Comparison of ENCODE assay signal across 15 cellular contexts in genomic region chr12:51318057-51318806, GRCh38. TPM values are rescaled to one million over a fixed set of nuclear protein-coding genes. Genes with fewer than 3 reads are reported as not detected.
DNase-seq lines count a peak whose midpoint lies in the region; ATAC-seq and TF ChIP-seq lines count a peak whose summit lies in the region.
"Not testable (repeated sequence)": the region's sequence is repeated elsewhere in the genome, so short reads cannot be mapped to it uniquely, and the experiment has no call there.
"Had no signal": no experiment of that assay in that cellular context is flagged by ENCODE, and none has a peak within 500 bp of the region (broad histone marks: within the 10 kb centered on the region; RNA-seq: fewer than 3 reads in every experiment).

No MANE protein-coding gene starts in this region.

- not testable (repeated sequence) for TF ChIP-seq POLR2A in HCT116 (IDR thresholded peaks at IDR 0.05; ENCODE audit: borderline replicate concordance, extremely low read depth, insufficient read depth, insufficient read length); Peyer's patch (IDR thresholded peaks at IDR 0.05)

- H3K9ac ChIP-seq in HCT116 (ENCODE audit: low read length) = not testable (repeated sequence)

- H3K9me3 Mint-ChIP-seq in CD14-positive monocyte; activated CD8-positive, alpha-beta T cell treated with anti-CD3 and anti-CD28 coated beads, Interleukin-2, amount 10 ng/mL, durations not matched to agents 7 days and 5 days (ENCODE audit: insufficient read depth); activated naive CD8-positive, alpha-beta T cell treated with anti-CD3 and anti-CD28 coated beads, Interleukin-2, amount 10 ng/mL, durations not matched to agents 7 days and 5 days; naive thymus-derived CD8-positive, alpha-beta T cell; stimulated activated naive B cell treated with anti-CD40 and anti-IgM and Interleukin-4, amounts not matched to agents 10 μg/mL and 1 μg/mL and 100 μg/mL, for 72 hours: not testable (repeated sequence)

- intact Hi-C loops in CD14-positive monocyte (cut with micrococcal nuclease); HCT116 (cut with micrococcal nuclease): not testable (repeated sequence)

- H3K9me2 ChIP-seq in HCT116 (ENCODE audit: insufficient read depth) = not testable (repeated sequence)

- H4K20me1 ChIP-seq in HCT116 (ENCODE audit: insufficient read depth) = not testable (repeated sequence)

- H3K4me3 ChIP-seq in HCT116 (replicated peaks in 1 of 2; ENCODE audit: low read depth in 1 of 2, low read length in 2 of 2); Peyer's patch; esophagus (ENCODE audit: low read depth in 1 of 2, low read length in 2 of 2): not testable (repeated sequence)

- not testable (repeated sequence) for TF ChIP-seq CTCF in CD14-positive monocyte (IDR thresholded peaks at IDR 0.05); HCT116 (IDR thresholded peaks at IDR 0.05 in 2 of 3, conservative IDR thresholded peaks at IDR 0.05 in 1 of 3; ENCODE audit: borderline replicate concordance in 1 of 3, insufficient read depth in 1 of 3, low read depth in 2 of 3, low read length in 2 of 3); Peyer's patch (IDR thresholded peaks at IDR 0.05)

- not testable (repeated sequence) for DNase-seq in CD14-positive monocyte (ENCODE audit: low spot score); HCT116 (ENCODE audit: low read depth, low spot score); Peyer's patch; activated CD8-positive, alpha-beta T cell treated with anti-CD3 and anti-CD28 coated beads, Interleukin-2, amount 10 ng/mL, durations not matched to agents 7 days and 5 days; activated naive CD8-positive, alpha-beta T cell treated with anti-CD3 and anti-CD28 coated beads, Interleukin-2, amount 10 ng/mL, durations not matched to agents 7 days and 5 days; naive thymus-derived CD8-positive, alpha-beta T cell; stimulated activated naive B cell treated with anti-CD40 and anti-IgM and Interleukin-4, amounts not matched to agents 10 μg/mL and 1 μg/mL and 100 μg/mL, for 72 hours

- H2AFZ ChIP-seq in HCT116 (ENCODE audit: low read depth, low read length, poor library complexity, severe bottlenecking) = peak overlapping the region; percentile 8

- peaks cover 30 to 67% of the 10 kb centered on the region in 2 donors for H3K36me3 Mint-ChIP-seq in CD14-positive monocyte
- H3K36me3 Mint-ChIP-seq in activated CD8-positive, alpha-beta T cell treated with anti-CD3 and anti-CD28 coated beads, Interleukin-2, amount 10 ng/mL, durations not matched to agents 7 days and 5 days (ENCODE audit: low read depth) = peaks cover 65% of the 10 kb centered on the region
- H3K36me3 Mint-ChIP-seq in activated naive CD8-positive, alpha-beta T cell treated with anti-CD3 and anti-CD28 coated beads, Interleukin-2, amount 10 ng/mL, durations not matched to agents 7 days and 5 days = peaks cover 45% of the 10 kb centered on the region
- H3K36me3 Mint-ChIP-seq in naive thymus-derived CD8-positive, alpha-beta T cell = peaks cover 16 to 64% (median 33%) of the 10 kb centered on the region in 3 donors
- peaks cover 6 to 19% of the 10 kb centered on the region in 2 donors for H3K36me3 Mint-ChIP-seq in stimulated activated naive B cell treated with anti-CD40 and anti-IgM and Interleukin-4, amounts not matched to agents 10 μg/mL and 1 μg/mL and 100 μg/mL, for 72 hours

- RAD21 ChIA-PET in HCT116 (lab: Charles Lee; ENCODE audit: low non-redundant PET in 1 of 2, low total read pairs in 2 of 2, uncharacterized antibody in 2 of 2, unreplicated experiment in 2 of 2) = not testable (repeated sequence)

- not testable (repeated sequence) for H3K4me1 ChIP-seq in HCT116 (ENCODE audit: control insufficient read depth in 1 of 2, insufficient read depth in 2 of 2, low read length in 2 of 2); Peyer's patch; esophagus (ENCODE audit: control insufficient read depth in 2 of 2, insufficient read depth in 2 of 2, low read length in 1 of 2)

- ATAC-seq in HCT116; activated CD8-positive, alpha-beta T cell treated with anti-CD3 and anti-CD28 coated beads, Interleukin-2, amount 10 ng/mL, durations not matched to agents 7 days and 5 days; activated naive CD8-positive, alpha-beta T cell treated with anti-CD3 and anti-CD28 coated beads, Interleukin-2, amount 10 ng/mL, durations not matched to agents 7 days and 5 days (ENCODE audit: low read depth): not testable (repeated sequence)
- peak in 1 of 2 donors; percentile 18 for ATAC-seq in naive thymus-derived CD8-positive, alpha-beta T cell
- peak; percentile 43 to 67 for ATAC-seq in stimulated activated naive B cell treated with anti-CD40 and anti-IgM and Interleukin-4, amounts not matched to agents 10 μg/mL and 1 μg/mL and 100 μg/mL, for 72 hours (replicated peaks)

- H3K4me2 ChIP-seq in HCT116 (ENCODE audit: low read length) = not testable (repeated sequence)

- H3K4me1 Mint-ChIP-seq in CD14-positive monocyte = peaks cover 67% of the 10 kb centered on the region
- H3K4me1 Mint-ChIP-seq in activated CD8-positive, alpha-beta T cell treated with anti-CD3 and anti-CD28 coated beads, Interleukin-2, amount 10 ng/mL, durations not matched to agents 7 days and 5 days (ENCODE audit: low read depth) = peaks cover 57% of the 10 kb centered on the region
- H3K4me1 Mint-ChIP-seq in activated naive CD8-positive, alpha-beta T cell treated with anti-CD3 and anti-CD28 coated beads, Interleukin-2, amount 10 ng/mL, durations not matched to agents 7 days and 5 days = peaks cover 50% of the 10 kb centered on the region
- peaks cover 37 to 83% (median 81%) of the 10 kb centered on the region in 4 donors for H3K4me1 Mint-ChIP-seq in naive thymus-derived CD8-positive, alpha-beta T cell
- peaks cover 46 to 69% of the 10 kb centered on the region in 2 donors for H3K4me1 Mint-ChIP-seq in stimulated activated naive B cell treated with anti-CD40 and anti-IgM and Interleukin-4, amounts not matched to agents 10 μg/mL and 1 μg/mL and 100 μg/mL, for 72 hours

- POLR2A ChIA-PET in HCT116 (lab: Charles Lee) = not testable (repeated sequence)
- POLR2A ChIA-PET in activated CD8-positive, alpha-beta T cell treated with anti-CD3 and anti-CD28 coated beads, Interleukin-2, amount 10 ng/mL, durations not matched to agents 7 days and 5 days (lab: Charles Lee) = interaction anchor here (0.9 to 2.6 kb wide), 4 partner anchors 13 to 79 kb away, joined by 3 to 13 read pairs (median 6); partner anchors contain the start of gene DAZAP2
- POLR2A ChIA-PET in activated naive CD8-positive, alpha-beta T cell treated with anti-CD3 and anti-CD28 coated beads, Interleukin-2, amount 10 ng/mL, durations not matched to agents 7 days and 5 days (lab: Charles Lee) = interaction anchor here (0.7 to 3.4 kb wide), 9 partner anchors 8 to 213 kb away, joined by 3 to 13 read pairs (median 4); partner anchors contain the start of gene DAZAP2
- POLR2A ChIA-PET in naive thymus-derived CD8-positive, alpha-beta T cell (lab: Charles Lee) = interaction anchor here (0.7 to 23.6 kb wide), 12 partner anchors 13 to 554 kb away, joined by 3 to 406 read pairs (median 8); partner anchors contain the start of genes DAZAP2, POU6F1 and SMAGP

- not testable (repeated sequence) for TF ChIP-seq RAD21 in HCT116 (IDR thresholded peaks at IDR 0.05; ENCODE audit: low read depth)

- H3K4me3 Mint-ChIP-seq in CD14-positive monocyte = peak overlapping the region; percentile 60 to 91
- peak overlapping the region; percentile 99 for H3K4me3 Mint-ChIP-seq in activated CD8-positive, alpha-beta T cell treated with anti-CD3 and anti-CD28 coated beads, Interleukin-2, amount 10 ng/mL, durations not matched to agents 7 days and 5 days
- peak overlapping the region; percentile 75 for H3K4me3 Mint-ChIP-seq in activated naive CD8-positive, alpha-beta T cell treated with anti-CD3 and anti-CD28 coated beads, Interleukin-2, amount 10 ng/mL, durations not matched to agents 7 days and 5 days
- H3K4me3 Mint-ChIP-seq in naive thymus-derived CD8-positive, alpha-beta T cell = peak overlapping the region; percentile 55 to 99 (median 86)
- H3K4me3 Mint-ChIP-seq in stimulated activated naive B cell treated with anti-CD40 and anti-IgM and Interleukin-4, amounts not matched to agents 10 μg/mL and 1 μg/mL and 100 μg/mL, for 72 hours = peak overlapping the region in 1 of 2 donors; percentile 23

- H3K27ac Mint-ChIP-seq in CD14-positive monocyte = peak overlapping the region; percentile 36 to 88 (median 80)
- H3K27ac Mint-ChIP-seq in activated CD8-positive, alpha-beta T cell treated with anti-CD3 and anti-CD28 coated beads, Interleukin-2, amount 10 ng/mL, durations not matched to agents 7 days and 5 days = peak overlapping the region; percentile 89
- H3K27ac Mint-ChIP-seq in activated naive CD8-positive, alpha-beta T cell treated with anti-CD3 and anti-CD28 coated beads, Interleukin-2, amount 10 ng/mL, durations not matched to agents 7 days and 5 days = peak overlapping the region; percentile 88
- peak overlapping the region; percentile 88 to 100 (median 96) for H3K27ac Mint-ChIP-seq in naive thymus-derived CD8-positive, alpha-beta T cell
- H3K27ac Mint-ChIP-seq in stimulated activated naive B cell treated with anti-CD40 and anti-IgM and Interleukin-4, amounts not matched to agents 10 μg/mL and 1 μg/mL and 100 μg/mL, for 72 hours = not testable (repeated sequence)

- not testable (repeated sequence) for H3K27me3 Mint-ChIP-seq in CD14-positive monocyte (ENCODE audit: low read depth in 3 of 3); activated CD8-positive, alpha-beta T cell treated with anti-CD3 and anti-CD28 coated beads, Interleukin-2, amount 10 ng/mL, durations not matched to agents 7 days and 5 days (ENCODE audit: low read depth); activated naive CD8-positive, alpha-beta T cell treated with anti-CD3 and anti-CD28 coated beads, Interleukin-2, amount 10 ng/mL, durations not matched to agents 7 days and 5 days; naive thymus-derived CD8-positive, alpha-beta T cell; stimulated activated naive B cell treated with anti-CD40 and anti-IgM and Interleukin-4, amounts not matched to agents 10 μg/mL and 1 μg/mL and 100 μg/mL, for 72 hours

- not testable (repeated sequence) for H3K36me3 ChIP-seq in HCT116 (ENCODE audit: control insufficient read depth in 1 of 2, insufficient read depth in 2 of 2, low read length in 2 of 2); Peyer's patch; esophagus (ENCODE audit: control insufficient read depth in 2 of 2, insufficient read depth in 2 of 2, low read length in 1 of 2)

- H3K79me2 ChIP-seq in HCT116 (ENCODE audit: insufficient read depth, low read length) = not testable (repeated sequence)

- CTCF ChIA-PET in HCT116 (lab: Charles Lee) = interaction anchor here (1.6 kb wide), 1 partner anchor 56 kb away, joined by 3 read pairs; no protein-coding TSS in a partner anchor
- CTCF ChIA-PET in activated CD8-positive, alpha-beta T cell treated with anti-CD3 and anti-CD28 coated beads, Interleukin-2, amount 10 ng/mL, durations not matched to agents 7 days and 5 days (lab: Charles Lee) = interaction anchor here (0.8 to 8.3 kb wide), 5 partner anchors 9 to 51 kb away, joined by 3 to 86 read pairs (median 3); no protein-coding TSS in a partner anchor

- not testable (repeated sequence) for BruUV-seq in HCT116 (replicated peaks; lab: Mats Ljungman, UMichigan)

- not testable (repeated sequence) for H3K9me3 ChIP-seq in HCT116 (ENCODE audit: control insufficient read depth in 1 of 2, insufficient read depth in 1 of 2, low read depth in 1 of 2, low read length in 2 of 2); Peyer's patch; esophagus (ENCODE audit: control insufficient read depth in 2 of 2, insufficient read depth in 1 of 2, low read depth in 1 of 2, low read length in 1 of 2)

- 81 to 82% methylated on average over 8 of the region's 8 CpGs for WGBS in esophagus, 2 donors

- H3K27me3 ChIP-seq in HCT116 (ENCODE audit: insufficient read depth, low read length); Peyer's patch; esophagus (ENCODE audit: control insufficient read depth in 1 of 2, insufficient read depth in 2 of 2, low read length in 2 of 2): not testable (repeated sequence)

- H3K27ac ChIP-seq in HCT116 (ENCODE audit: low read depth, low read length) = not testable (repeated sequence)
- H3K27ac ChIP-seq in Peyer's patch = peak overlapping the region in 3 of 4 donors; percentile 46 to 72 (median 52)
- H3K27ac ChIP-seq in esophagus (ENCODE audit: low read depth in 2 of 2, low read length in 1 of 2) = peak overlapping the region; percentile 69 to 86

RNA-seq across cellular contexts. Expression of gene BIN2, which starts 5.7 kb away (rescaled TPM):
- 100 to 1,000 TPM; 120 to 196 TPM for polyA plus RNA-seq in CD14-positive monocyte
- 0.22 TPM for total RNA-seq in HCT116 (2021; ENCODE audit: unreplicated experiment)
- not detected in 2 replicates for polyA plus RNA-seq in HCT116 (2012)
- 10 to 100 TPM in 1 of 4 donors, 1 to 10 TPM in 3; 2.3 to 38.0 (median 5.6) TPM for total RNA-seq in Peyer's patch
- 100 to 1,000 TPM; 158 to 161 TPM for total RNA-seq in activated CD8-positive, alpha-beta T cell treated with anti-CD3 and anti-CD28 coated beads, Interleukin-2, amount 10 ng/mL, durations not matched to agents 7 days and 5 days
- total RNA-seq in activated naive CD8-positive, alpha-beta T cell treated with anti-CD3 and anti-CD28 coated beads, Interleukin-2, amount 10 ng/mL, durations not matched to agents 7 days and 5 days = 100 to 1,000 TPM; 161 to 164 TPM
- polyA plus RNA-seq in esophagus = 1 to 10 TPM; 1.7 to 2.4 TPM
- 100 to 1,000 TPM; 257 to 267 TPM for total RNA-seq in naive thymus-derived CD8-positive, alpha-beta T cell
- 100 to 1,000 TPM; 228 to 303 (median 266) TPM for polyA plus RNA-seq in naive thymus-derived CD8-positive, alpha-beta T cell
- total RNA-seq: G401, SJCRH30 had no signal

RNA-seq across cellular contexts. Expression of gene CELA1, which starts 28.2 kb away (rescaled TPM):
- polyA plus RNA-seq in CD14-positive monocyte (1 to 10 TPM in 1 of 2 donors, under 1 TPM in 1; 0.67 to 3.0 TPM), esophagus (not detected)
- total RNA-seq in HCT116 (2021; ENCODE audit: unreplicated experiment) (not detected), Peyer's patch (not detected)
- polyA plus RNA-seq in HCT116 (2012) = not detected in 2 replicates
- total RNA-seq in activated CD8-positive, alpha-beta T cell treated with anti-CD3 and anti-CD28 coated beads, Interleukin-2, amount 10 ng/mL, durations not matched to agents 7 days and 5 days = not detected
- not detected for total RNA-seq in activated naive CD8-positive, alpha-beta T cell treated with anti-CD3 and anti-CD28 coated beads, Interleukin-2, amount 10 ng/mL, durations not matched to agents 7 days and 5 days
- 1 to 10 TPM; 2.2 to 2.5 TPM for total RNA-seq in naive thymus-derived CD8-positive, alpha-beta T cell
- polyA plus RNA-seq in naive thymus-derived CD8-positive, alpha-beta T cell = 1 to 10 TPM; 3.6 to 9.8 (median 8.1) TPM
- total RNA-seq: breast epithelium, G401, liver, mucosa of gallbladder, prostate gland, SJCRH30, vagina had no signal
- polyA plus RNA-seq: liver had no signal

RNA-seq across cellular contexts. Expression of gene SMAGP, which starts 48.0 kb away (rescaled TPM):
- polyA plus RNA-seq in CD14-positive monocyte (1 to 10 TPM; 3.0 to 6.6 TPM), esophagus (100 to 1,000 TPM in 1 of 2 donors, 10 to 100 TPM in 1; 75.2 to 149 TPM)
- total RNA-seq in HCT116 (2021; ENCODE audit: unreplicated experiment) (39.9 TPM), Peyer's patch (10 to 100 TPM; 23.1 to 42.9 (median 39.1) TPM)
- polyA plus RNA-seq in HCT116 (2012) = 59.9 and 72.7 TPM in 2 replicates
- 1 to 10 TPM; 4.3 to 4.7 TPM for total RNA-seq in activated CD8-positive, alpha-beta T cell treated with anti-CD3 and anti-CD28 coated beads, Interleukin-2, amount 10 ng/mL, durations not matched to agents 7 days and 5 days
- total RNA-seq in activated naive CD8-positive, alpha-beta T cell treated with anti-CD3 and anti-CD28 coated beads, Interleukin-2, amount 10 ng/mL, durations not matched to agents 7 days and 5 days = 1 to 10 TPM; 4.1 to 5.6 TPM
- 1 to 10 TPM; 5.5 to 6.9 TPM for total RNA-seq in naive thymus-derived CD8-positive, alpha-beta T cell
- 10 to 100 TPM; 15.1 to 18.5 (median 15.6) TPM for polyA plus RNA-seq in naive thymus-derived CD8-positive, alpha-beta T cell

Comparison
In these comparisons a context has a peak if more than half of its experiments do, and no peak if none do; other contexts are left out.
1. RNA of gene BIN2, which starts 5.7 kb away (total RNA-seq): 257 to 267 TPM in naive thymus-derived CD8-positive, alpha-beta T cell, 161 to 164 TPM in activated naive CD8-positive, alpha-beta T cell treated with anti-CD3 and anti-CD28 coated beads, Interleukin-2, amount 10 ng/mL, durations not matched to agents 7 days and 5 days and 158 to 161 TPM in activated CD8-positive, alpha-beta T cell treated with anti-CD3 and anti-CD28 coated beads, Interleukin-2, amount 10 ng/mL, durations not matched to agents 7 days and 5 days; 2.3 to 38.0 TPM in Peyer's patch and 0.22 TPM in HCT116 (single experiment); every median in the first group is over 4 times any median in the second.